ENCODE assay signal across 8 cellular contexts in the genomic region with DNA sequence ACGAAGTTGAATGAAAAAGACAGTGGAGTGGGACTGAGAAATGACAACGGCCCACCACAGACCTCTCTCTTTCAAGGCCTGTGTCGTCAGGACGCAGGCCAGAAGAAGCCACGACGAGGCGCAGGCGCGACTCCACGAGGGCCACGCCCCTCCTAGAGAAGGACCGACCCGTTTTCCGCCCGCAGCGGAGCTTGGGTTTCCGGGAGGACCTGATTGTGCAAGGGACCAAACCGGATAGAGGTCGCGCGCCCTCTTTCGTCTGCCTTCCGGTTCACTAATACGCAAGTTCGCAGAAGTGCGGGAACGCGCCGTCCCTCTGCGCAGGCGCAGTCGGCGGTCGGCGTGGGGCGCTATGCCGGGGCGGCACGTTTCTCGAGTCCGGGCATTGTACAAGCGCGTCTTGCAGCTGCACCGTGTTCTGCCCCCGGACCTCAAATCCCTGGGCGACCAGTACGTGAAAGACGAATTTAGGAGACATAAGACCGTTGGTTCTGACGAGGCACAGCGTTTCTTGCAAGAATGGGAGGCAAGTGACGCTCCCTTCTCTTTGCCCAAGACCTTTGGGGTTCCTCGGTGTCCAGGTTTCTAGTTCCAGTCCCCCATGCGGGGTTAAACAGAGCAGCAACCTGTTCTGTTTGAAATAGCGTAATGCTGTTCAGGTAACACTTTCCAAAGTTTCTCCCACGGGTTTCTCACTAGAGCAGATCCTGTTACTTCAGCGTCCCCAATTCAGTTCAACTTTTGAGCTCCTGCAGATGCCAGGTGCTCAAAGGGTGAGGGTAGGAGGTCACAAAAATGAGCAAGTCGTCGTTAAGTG. TPM values are rescaled to one million over a fixed set of nuclear protein-coding genes. Genes with fewer than 3 reads are reported as not detected.
DNase-seq lines count a peak whose midpoint lies in the region; ATAC-seq and TF ChIP-seq lines count a peak whose summit lies in the region.

A gene (plus strand): TSS at position 327 of the 817 bp plus-strand sequence. CDS start 26 bp downstream, at position 353.

- peak within 1 kb of the TSS; percentile 85 for H3K27ac Mint-ChIP-seq in activated T-helper 17 cell treated with anti-CD3 and anti-CD28 coated beads, Interleukin-2, amount 50 U/mL, for 72 hours
- H3K27ac Mint-ChIP-seq in natural killer cell: peak within 1 kb of the TSS; percentile 85 to 92

- H3K4me3 ChIP-seq in fibroblast of mammary gland (ENCODE audit: control insufficient read depth, low read depth, low read length): peak within 1 kb of the TSS; percentile 98

- TF ChIP-seq CTCF in LNCAP (IDR thresholded peaks at IDR 0.05): peak; percentile 22; the same call in 1 of the 2 replicates
- 0 out of 2 replicates have a peak, but pooled peaks have one; percentile 6 for TF ChIP-seq CTCF in RWPE1 (conservative IDR thresholded peaks at IDR 0.05; ENCODE audit: low read depth)
- no peak for TF ChIP-seq CTCF in fibroblast of mammary gland (conservative IDR thresholded peaks at IDR 0.05; ENCODE audit: control insufficient read depth, insufficient read depth, low read depth, low read length)
- TF ChIP-seq CTCF in natural killer cell (IDR thresholded peaks at IDR 0.05): no peak

- DNase-seq in ELF-1 (ENCODE audit: low read depth, low spot score): peak; percentile 99
- DNase-seq in GOT3 (lab: John Stamatoyannopoulos, UW): peak; percentile 77
- peak; percentile 94 for DNase-seq in RWPE1 (ENCODE audit: low spot score)
- peak; percentile 98 for DNase-seq in fibroblast of mammary gland (ENCODE audit: low read depth)
- peak; percentile 96 for DNase-seq in natural killer cell
- peak; percentile 97 for DNase-seq in stimulated activated naive CD4-positive, alpha-beta T cell treated with Interleukin-2 at 50 U/mL for 16 hours (lab: John Stamatoyannopoulos, UW)

- H3K27me3 Mint-ChIP-seq in activated T-helper 17 cell treated with anti-CD3 and anti-CD28 coated beads, Interleukin-2, amount 50 U/mL, for 72 hours: no peaks in the 10 kb centered on the region
- H3K27me3 Mint-ChIP-seq in natural killer cell (ENCODE audit: low read depth in 2 of 2): peaks cover under 1 to 2% of the 10 kb centered on the region in 2 donors

- H3K4me3 Mint-ChIP-seq in activated T-helper 17 cell treated with anti-CD3 and anti-CD28 coated beads, Interleukin-2, amount 50 U/mL, for 72 hours: peak within 1 kb of the TSS; percentile 89
- H3K4me3 Mint-ChIP-seq in natural killer cell: peak within 1 kb of the TSS; percentile 94

- H3K27ac ChIP-seq in RWPE1: peak within 1 kb of the TSS; percentile 72

- POLR2A ChIA-PET in RWPE1 (lab: Yijun Ruan, JAX; ENCODE audit: low non-redundant PET): no interaction called here

- peaks cover 7% of the 10 kb centered on the region for H3K36me3 Mint-ChIP-seq in activated T-helper 17 cell treated with anti-CD3 and anti-CD28 coated beads, Interleukin-2, amount 50 U/mL, for 72 hours (ENCODE audit: low read depth)
- H3K36me3 Mint-ChIP-seq in natural killer cell: no peaks in the 10 kb centered on the region

- no peaks in the 10 kb centered on the region for H3K9me3 Mint-ChIP-seq in activated T-helper 17 cell treated with anti-CD3 and anti-CD28 coated beads, Interleukin-2, amount 50 U/mL, for 72 hours
- no peaks in the 10 kb centered on the region for H3K9me3 Mint-ChIP-seq in natural killer cell

- ATAC-seq in activated T-helper 17 cell treated with anti-CD3 and anti-CD28 coated beads, Interleukin-2, amount 50 U/mL, for 72 hours (replicated peaks): peak; percentile 95
- ATAC-seq in natural killer cell: peak; percentile 96 to 99 (median 96)

- intact Hi-C loops in natural killer cell (cut with micrococcal nuclease): loop anchor here (1.0 to 5.0 kb wide), 2 partner anchors 755 to 855 kb away; a partner anchor contains a TSS

- CTCF ChIA-PET in RWPE1 (lab: Yijun Ruan, JAX): interaction anchor here (0.6 kb wide), 2 partner anchors 164 to 201 kb away, joined by 3 read pairs; no protein-coding TSS in a partner anchor

- peaks cover 12% of the 10 kb centered on the region for H3K4me1 Mint-ChIP-seq in activated T-helper 17 cell treated with anti-CD3 and anti-CD28 coated beads, Interleukin-2, amount 50 U/mL, for 72 hours
- H3K4me1 Mint-ChIP-seq in natural killer cell: peaks cover 38 to 49% of the 10 kb centered on the region in 2 donors

RNA-seq across cellular contexts. Expression of the gene that starts here (rescaled TPM):
- total RNA-seq in activated T-helper 17 cell treated with anti-CD3 and anti-CD28 coated beads, Interleukin-2, amount 50 U/mL, for 72 hours: 10 to 100 TPM; 17.8 to 23.5 TPM
- 10 to 100 TPM in 2 of 3 donors, 1 to 10 TPM in 1; 7.3 to 10.4 (median 10.1) TPM for total RNA-seq in natural killer cell

Comparison
In these comparisons a context has a peak if more than half of its experiments do, and no peak if none do; other contexts are left out.
1. Peak in every context shown above with its lines: DNase-seq, ATAC-seq, H3K4me3 ChIP-seq and H3K27ac ChIP-seq.
2. CTCF ChIP-seq: peak in LNCAP (single experiment) and RWPE1 (single experiment); none in fibroblast of mammary gland (single experiment) and natural killer cell (single experiment).